ENCODE assay signal across 1 cellular context in the genomic region with DNA sequence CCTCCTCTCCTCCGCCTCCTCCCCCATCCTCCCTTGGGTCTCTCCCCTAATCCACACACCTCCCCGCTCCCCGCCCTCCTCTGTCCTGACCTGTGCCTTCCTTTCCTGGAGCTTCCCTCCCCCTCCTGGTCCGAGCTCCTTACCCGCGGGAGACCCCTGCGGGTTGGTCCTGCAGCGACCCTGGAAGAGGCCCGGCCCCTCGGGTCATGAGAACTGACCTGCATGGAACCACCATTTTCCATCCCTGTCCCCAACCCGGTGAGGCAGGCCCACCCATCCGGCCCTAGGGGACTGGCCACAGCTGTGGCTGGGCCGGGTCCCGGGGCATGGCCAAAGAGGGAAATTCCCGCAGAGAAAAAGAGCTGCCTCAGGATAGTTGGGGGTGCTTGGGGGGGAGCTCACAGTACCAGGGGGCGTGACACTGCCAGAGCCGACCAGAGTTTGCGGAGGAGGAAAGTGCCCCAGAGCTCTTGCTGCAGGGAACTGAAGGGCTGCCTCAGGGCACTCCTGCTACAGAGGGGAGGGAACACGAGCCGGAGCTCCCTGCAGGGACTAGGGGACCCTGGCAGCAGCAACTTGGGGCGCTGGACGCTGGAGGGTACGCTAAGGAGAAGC.
TF ChIP-seq lines count a peak whose summit lies in the region.

No MANE protein-coding gene starts in this region.

TF ChIP-seq in HepG2, 621 proteins besides CTCF, POLR2A, EP300 and RAD21 (continued from another document and continues in another):
- TF ChIP-seq, protein P1, sequence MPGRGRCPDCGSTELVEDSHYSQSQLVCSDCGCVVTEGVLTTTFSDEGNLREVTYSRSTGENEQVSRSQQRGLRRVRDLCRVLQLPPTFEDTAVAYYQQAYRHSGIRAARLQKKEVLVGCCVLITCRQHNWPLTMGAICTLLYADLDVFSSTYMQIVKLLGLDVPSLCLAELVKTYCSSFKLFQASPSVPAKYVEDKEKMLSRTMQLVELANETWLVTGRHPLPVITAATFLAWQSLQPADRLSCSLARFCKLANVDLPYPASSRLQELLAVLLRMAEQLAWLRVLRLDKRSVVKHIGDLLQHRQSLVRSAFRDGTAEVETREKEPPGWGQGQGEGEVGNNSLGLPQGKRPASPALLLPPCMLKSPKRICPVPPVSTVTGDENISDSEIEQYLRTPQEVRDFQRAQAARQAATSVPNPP (CRISPR knock-in tag; IDR thresholded peaks at IDR 0.05) = no peak
- TF ChIP-seq HNRNPK (IDR thresholded peaks at IDR 0.05; ENCODE audit: low read depth, low read length, poor library complexity, severe bottlenecking) (peak; percentile 38), NR2F6 (IDR thresholded peaks at IDR 0.05) (peak; percentile 74; the same call in 1 of the 2 replicates), NR2F6 (CRISPR knock-in tag; IDR thresholded peaks at IDR 0.05) (peak; percentile 82), CHD2 (IDR thresholded peaks at IDR 0.05; ENCODE audit: low read depth, low read length) (0 out of 2 replicates have a peak, but pooled peaks have one; percentile 8), SMAD3 (CRISPR knock-in tag; IDR thresholded peaks at IDR 0.05) (no peak), POLR2AphosphoS5 (IDR thresholded peaks at IDR 0.05; ENCODE audit: low read depth, low read length) (no peak; the same call in 1 of the 2 replicates), ZSCAN29 (CRISPR knock-in tag; conservative IDR thresholded peaks at IDR 0.05) (0 out of 2 replicates have a peak, but pooled peaks have one; percentile 46), SP2 (CRISPR knock-in tag; IDR thresholded peaks at IDR 0.05) (peak; percentile 34), FIP1L1 (IDR thresholded peaks at IDR 0.05; ENCODE audit: borderline replicate concordance, insufficient read depth, low read depth, low read length) (no peak), PITX1 (CRISPR knock-in tag; IDR thresholded peaks at IDR 0.05) (peak; percentile 36; the same call in 1 of the 2 replicates), ATAD3A (CRISPR knock-in tag; IDR thresholded peaks at IDR 0.05) (no peak), ZNF883 (CRISPR knock-in tag; IDR thresholded peaks at IDR 0.05; ENCODE audit: not compliant biosample characterization) (peak; percentile 87), ZNF83 (CRISPR knock-in tag; IDR thresholded peaks at IDR 0.05; ENCODE audit: borderline replicate concordance) (no peak), ASH2L (IDR thresholded peaks at IDR 0.05; ENCODE audit: insufficient read length, low read depth, low read length) (peak; percentile 49), ZNF432 (CRISPR knock-in tag; IDR thresholded peaks at IDR 0.05; ENCODE audit: borderline replicate concordance) (no peak), SRF (IDR thresholded peaks at IDR 0.05; ENCODE audit: low read depth, low read length) (no peak), KDM5B (CRISPR knock-in tag; IDR thresholded peaks at IDR 0.05; ENCODE audit: borderline replicate concordance) (peak; percentile 66; the same call in 1 of the 2 replicates), POGZ (CRISPR knock-in tag; IDR thresholded peaks at IDR 0.05) (peak; percentile 23; the same call in 1 of the 2 replicates), SMAD1 (CRISPR knock-in tag; IDR thresholded peaks at IDR 0.05; ENCODE audit: borderline replicate concordance, low read depth) (peak; percentile 72; the same call in 1 of the 2 replicates), HOXD1 (CRISPR knock-in tag; IDR thresholded peaks at IDR 0.05) (0 out of 2 replicates have a peak, but pooled peaks have one; percentile 32)
- TF ChIP-seq, protein P2, sequence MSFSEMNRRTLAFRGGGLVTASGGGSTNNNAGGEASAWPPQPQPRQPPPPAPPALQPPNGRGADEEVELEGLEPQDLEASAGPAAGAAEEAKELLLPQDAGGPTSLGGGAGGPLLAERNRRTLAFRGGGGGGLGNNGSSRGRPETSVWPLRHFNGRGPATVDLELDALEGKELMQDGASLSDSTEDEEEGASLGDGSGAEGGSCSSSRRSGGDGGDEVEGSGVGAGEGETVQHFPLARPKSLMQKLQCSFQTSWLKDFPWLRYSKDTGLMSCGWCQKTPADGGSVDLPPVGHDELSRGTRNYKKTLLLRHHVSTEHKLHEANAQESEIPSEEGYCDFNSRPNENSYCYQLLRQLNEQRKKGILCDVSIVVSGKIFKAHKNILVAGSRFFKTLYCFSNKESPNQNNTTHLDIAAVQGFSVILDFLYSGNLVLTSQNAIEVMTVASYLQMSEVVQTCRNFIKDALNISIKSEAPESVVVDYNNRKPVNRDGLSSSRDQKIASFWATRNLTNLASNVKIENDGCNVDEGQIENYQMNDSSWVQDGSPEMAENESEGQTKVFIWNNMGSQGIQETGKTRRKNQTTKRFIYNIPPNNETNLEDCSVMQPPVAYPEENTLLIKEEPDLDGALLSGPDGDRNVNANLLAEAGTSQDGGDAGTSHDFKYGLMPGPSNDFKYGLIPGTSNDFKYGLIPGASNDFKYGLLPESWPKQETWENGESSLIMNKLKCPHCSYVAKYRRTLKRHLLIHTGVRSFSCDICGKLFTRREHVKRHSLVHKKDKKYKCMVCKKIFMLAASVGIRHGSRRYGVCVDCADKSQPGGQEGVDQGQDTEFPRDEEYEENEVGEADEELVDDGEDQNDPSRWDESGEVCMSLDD (CRISPR knock-in tag; IDR thresholded peaks at IDR 0.05; ENCODE audit: borderline replicate concordance) = no peak
- TF ChIP-seq, protein P3, sequence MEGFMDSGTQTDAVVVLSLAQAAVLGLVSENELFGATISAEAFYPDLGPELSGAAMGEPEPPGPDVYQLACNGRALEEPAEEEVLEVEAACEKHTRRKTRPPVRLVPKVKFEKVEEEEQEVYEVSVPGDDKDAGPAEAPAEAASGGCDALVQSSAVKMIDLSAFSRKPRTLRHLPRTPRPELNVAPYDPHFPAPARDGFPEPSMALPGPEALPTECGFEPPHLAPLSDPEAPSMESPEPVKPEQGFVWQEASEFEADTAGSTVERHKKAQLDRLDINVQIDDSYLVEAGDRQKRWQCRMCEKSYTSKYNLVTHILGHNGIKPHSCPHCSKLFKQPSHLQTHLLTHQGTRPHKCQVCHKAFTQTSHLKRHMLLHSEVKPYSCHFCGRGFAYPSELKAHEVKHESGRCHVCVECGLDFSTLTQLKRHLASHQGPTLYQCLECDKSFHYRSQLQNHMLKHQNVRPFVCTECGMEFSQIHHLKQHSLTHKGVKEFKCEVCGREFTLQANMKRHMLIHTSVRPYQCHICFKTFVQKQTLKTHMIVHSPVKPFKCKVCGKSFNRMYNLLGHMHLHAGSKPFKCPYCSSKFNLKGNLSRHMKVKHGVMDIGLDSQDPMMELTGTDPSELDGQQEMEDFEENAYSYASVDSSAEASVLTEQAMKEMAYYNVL (CRISPR knock-in tag; IDR thresholded peaks at IDR 0.05; ENCODE audit: borderline replicate concordance) = peak; percentile 33; the same call in 1 of the 2 replicates
- TF ChIP-seq, protein P4, sequence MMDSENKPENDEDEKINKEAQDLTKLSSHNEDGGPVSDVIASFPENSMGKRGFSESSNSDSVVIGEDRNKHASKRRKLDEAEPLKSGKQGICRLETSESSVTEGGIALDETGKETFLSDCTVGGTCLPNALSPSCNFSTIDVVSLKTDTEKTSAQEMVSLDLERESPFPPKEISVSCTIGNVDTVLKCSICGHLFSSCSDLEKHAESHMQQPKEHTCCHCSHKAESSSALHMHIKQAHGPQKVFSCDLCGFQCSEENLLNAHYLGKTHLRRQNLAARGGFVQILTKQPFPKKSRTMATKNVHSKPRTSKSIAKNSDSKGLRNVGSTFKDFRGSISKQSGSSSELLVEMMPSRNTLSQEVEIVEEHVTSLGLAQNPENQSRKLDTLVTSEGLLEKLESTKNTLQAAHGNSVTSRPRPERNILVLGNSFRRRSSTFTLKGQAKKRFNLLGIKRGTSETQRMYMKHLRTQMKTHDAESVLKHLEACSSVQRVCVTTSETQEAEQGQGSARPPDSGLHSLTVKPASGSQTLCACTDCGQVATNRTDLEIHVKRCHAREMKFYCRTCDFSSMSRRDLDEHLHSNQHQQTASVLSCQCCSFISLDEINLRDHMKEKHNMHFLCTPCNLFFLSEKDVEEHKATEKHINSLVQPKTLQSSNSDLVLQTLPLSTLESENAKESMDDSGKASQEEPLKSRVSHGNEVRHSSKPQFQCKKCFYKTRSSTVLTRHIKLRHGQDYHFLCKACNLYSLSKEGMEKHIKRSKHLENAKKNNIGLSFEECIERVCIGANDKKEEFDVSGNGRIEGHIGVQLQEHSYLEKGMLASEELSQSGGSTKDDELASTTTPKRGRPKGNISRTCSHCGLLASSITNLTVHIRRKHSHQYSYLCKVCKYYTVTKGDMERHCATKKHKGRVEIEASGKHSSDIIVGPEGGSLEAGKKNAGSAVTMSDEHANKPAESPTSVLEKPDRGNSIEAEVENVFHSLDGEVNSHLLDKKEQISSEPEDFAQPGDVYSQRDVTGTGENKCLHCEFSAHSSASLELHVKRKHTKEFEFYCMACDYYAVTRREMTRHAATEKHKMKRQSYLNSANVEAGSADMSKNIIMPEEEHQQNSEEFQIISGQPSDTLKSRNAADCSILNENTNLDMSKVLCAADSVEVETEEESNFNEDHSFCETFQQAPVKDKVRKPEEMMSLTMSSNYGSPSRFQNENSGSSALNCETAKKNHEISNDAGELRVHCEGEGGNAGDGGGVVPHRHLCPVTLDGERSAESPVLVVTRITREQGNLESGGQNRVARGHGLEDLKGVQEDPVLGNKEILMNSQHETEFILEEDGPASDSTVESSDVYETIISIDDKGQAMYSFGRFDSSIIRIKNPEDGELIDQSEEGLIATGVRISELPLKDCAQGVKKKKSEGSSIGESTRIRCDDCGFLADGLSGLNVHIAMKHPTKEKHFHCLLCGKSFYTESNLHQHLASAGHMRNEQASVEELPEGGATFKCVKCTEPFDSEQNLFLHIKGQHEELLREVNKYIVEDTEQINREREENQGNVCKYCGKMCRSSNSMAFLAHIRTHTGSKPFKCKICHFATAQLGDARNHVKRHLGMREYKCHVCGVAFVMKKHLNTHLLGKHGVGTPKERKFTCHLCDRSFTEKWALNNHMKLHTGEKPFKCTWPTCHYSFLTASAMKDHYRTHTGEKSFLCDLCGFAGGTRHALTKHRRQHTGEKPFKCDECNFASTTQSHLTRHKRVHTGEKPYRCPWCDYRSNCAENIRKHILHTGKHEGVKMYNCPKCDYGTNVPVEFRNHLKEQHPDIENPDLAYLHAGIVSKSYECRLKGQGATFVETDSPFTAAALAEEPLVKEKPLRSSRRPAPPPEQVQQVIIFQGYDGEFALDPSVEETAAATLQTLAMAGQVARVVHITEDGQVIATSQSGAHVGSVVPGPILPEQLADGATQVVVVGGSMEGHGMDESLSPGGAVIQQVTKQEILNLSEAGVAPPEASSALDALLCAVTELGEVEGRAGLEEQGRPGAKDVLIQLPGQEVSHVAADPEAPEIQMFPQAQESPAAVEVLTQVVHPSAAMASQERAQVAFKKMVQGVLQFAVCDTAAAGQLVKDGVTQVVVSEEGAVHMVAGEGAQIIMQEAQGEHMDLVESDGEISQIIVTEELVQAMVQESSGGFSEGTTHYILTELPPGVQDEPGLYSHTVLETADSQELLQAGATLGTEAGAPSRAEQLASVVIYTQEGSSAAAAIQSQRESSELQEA (CRISPR knock-in tag; IDR thresholded peaks at IDR 0.05; ENCODE audit: not compliant biosample characterization) = no peak
- TF ChIP-seq, protein P5, sequence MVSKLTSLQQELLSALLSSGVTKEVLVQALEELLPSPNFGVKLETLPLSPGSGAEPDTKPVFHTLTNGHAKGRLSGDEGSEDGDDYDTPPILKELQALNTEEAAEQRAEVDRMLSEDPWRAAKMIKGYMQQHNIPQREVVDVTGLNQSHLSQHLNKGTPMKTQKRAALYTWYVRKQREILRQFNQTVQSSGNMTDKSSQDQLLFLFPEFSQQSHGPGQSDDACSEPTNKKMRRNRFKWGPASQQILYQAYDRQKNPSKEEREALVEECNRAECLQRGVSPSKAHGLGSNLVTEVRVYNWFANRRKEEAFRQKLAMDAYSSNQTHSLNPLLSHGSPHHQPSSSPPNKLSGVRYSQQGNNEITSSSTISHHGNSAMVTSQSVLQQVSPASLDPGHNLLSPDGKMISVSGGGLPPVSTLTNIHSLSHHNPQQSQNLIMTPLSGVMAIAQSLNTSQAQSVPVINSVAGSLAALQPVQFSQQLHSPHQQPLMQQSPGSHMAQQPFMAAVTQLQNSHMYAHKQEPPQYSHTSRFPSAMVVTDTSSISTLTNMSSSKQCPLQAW (CRISPR knock-in tag; IDR thresholded peaks at IDR 0.05) = peak; percentile 61; the same call in 1 of the 2 replicates
- TF ChIP-seq, protein P6, sequence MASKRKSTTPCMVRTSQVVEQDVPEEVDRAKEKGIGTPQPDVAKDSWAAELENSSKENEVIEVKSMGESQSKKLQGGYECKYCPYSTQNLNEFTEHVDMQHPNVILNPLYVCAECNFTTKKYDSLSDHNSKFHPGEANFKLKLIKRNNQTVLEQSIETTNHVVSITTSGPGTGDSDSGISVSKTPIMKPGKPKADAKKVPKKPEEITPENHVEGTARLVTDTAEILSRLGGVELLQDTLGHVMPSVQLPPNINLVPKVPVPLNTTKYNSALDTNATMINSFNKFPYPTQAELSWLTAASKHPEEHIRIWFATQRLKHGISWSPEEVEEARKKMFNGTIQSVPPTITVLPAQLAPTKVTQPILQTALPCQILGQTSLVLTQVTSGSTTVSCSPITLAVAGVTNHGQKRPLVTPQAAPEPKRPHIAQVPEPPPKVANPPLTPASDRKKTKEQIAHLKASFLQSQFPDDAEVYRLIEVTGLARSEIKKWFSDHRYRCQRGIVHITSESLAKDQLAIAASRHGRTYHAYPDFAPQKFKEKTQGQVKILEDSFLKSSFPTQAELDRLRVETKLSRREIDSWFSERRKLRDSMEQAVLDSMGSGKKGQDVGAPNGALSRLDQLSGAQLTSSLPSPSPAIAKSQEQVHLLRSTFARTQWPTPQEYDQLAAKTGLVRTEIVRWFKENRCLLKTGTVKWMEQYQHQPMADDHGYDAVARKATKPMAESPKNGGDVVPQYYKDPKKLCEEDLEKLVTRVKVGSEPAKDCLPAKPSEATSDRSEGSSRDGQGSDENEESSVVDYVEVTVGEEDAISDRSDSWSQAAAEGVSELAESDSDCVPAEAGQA (IDR thresholded peaks at IDR 0.05; ENCODE audit: low read depth) = peak; percentile 57; the same call in 1 of the 2 replicates
- TF ChIP-seq, protein P6 (CRISPR knock-in tag; IDR thresholded peaks at IDR 0.05; ENCODE audit: borderline replicate concordance) = no peak
